In the genomic region with DNA sequence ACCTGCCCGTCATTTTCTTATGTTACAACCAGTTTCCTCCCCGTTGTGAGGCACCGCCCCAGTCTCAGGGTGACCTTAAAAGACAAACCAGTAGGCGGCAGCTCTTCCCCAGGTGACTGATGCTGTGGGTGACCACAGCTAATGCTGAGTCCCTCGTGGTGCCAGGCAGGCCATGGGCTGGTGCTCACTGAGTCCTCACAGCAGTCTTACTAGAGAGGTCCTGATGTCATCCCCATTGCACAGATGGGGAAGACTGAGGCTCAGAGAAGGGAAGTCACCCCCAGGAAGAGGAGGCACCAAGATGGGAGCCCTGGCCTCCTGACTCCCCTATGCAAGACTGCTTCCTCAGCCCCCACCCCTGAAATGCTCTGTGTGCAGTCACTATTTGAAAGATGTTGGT, we compare ENCODE assay signal across 10 cellular contexts. TPM values are rescaled to one million over a fixed set of nuclear protein-coding genes. Genes with fewer than 3 reads are reported as not detected.
DNase-seq lines count a peak whose midpoint lies in the region; ATAC-seq and TF ChIP-seq lines count a peak whose summit lies in the region.
"Had no signal": no experiment of that assay in that cellular context is flagged by ENCODE, and none has a peak within 500 bp of the region (broad histone marks: within the 10 kb centered on the region; RNA-seq: fewer than 3 reads in every experiment).

No MANE protein-coding gene starts in this region.

- no peak overlapping the region for H2AFZ ChIP-seq in PC-3 (ENCODE audit: low read length)

- H3K4me2 ChIP-seq in PC-3 (ENCODE audit: low read length) = no peak overlapping the region

- H3K4me3 ChIP-seq in PC-3 (ENCODE audit: low read length) = no peak overlapping the region
- H3K4me3 ChIP-seq in testis = no peak overlapping the region

- H3K4me1 Mint-ChIP-seq in activated naive CD8-positive, alpha-beta T cell treated with anti-CD3 and anti-CD28 coated beads, Interleukin-2, amount 50 U/mL, for 24 hours = peaks cover 18% of the 10 kb centered on the region

- peak overlapping the region; percentile 68 for H3K27ac Mint-ChIP-seq in activated naive CD8-positive, alpha-beta T cell treated with anti-CD3 and anti-CD28 coated beads, Interleukin-2, amount 50 U/mL, for 24 hours
- H3K27ac Mint-ChIP-seq: activated T-helper 2 cell treated with anti-CD3 and anti-CD28 coated beads, Interferon-gamma antibody, Interleukin-2, Interleukin-4, amounts not matched to agents 10 μg/mL and 5 μg/mL and 100 μg/mL, durations not matched to agents 14 hours and 24 hours and 36 hours had no signal

- H3K9me3 ChIP-seq in PC-3 (ENCODE audit: low read length) (no peaks in the 10 kb centered on the region), testis (no peaks in the 10 kb centered on the region)

- no peaks in the 10 kb centered on the region for H3K27me3 Mint-ChIP-seq in activated naive CD8-positive, alpha-beta T cell treated with anti-CD3 and anti-CD28 coated beads, Interleukin-2, amount 50 U/mL, for 24 hours

- H3K36me3 Mint-ChIP-seq in activated naive CD8-positive, alpha-beta T cell treated with anti-CD3 and anti-CD28 coated beads, Interleukin-2, amount 50 U/mL, for 24 hours (ENCODE audit: low read depth) = peaks cover 4% of the 10 kb centered on the region

- POLR2A ChIA-PET in PC-3 (lab: Charles Lee; ENCODE audit: unreplicated experiment) = no interaction called here

- TF ChIP-seq POLR2A in GM18505 (IDR thresholded peaks at IDR 0.05; ENCODE audit: borderline replicate concordance, extremely low read depth, insufficient read depth, insufficient read length) = no peak
- TF ChIP-seq POLR2A in testis (IDR thresholded peaks at IDR 0.05) = no peak

- WGBS in testis, 2 donors = 73 to 75% methylated on average over 5 of the region's 5 CpGs

- H3K27ac ChIP-seq in PC-3 (ENCODE audit: low read length) = no peak overlapping the region
- no peak overlapping the region for H3K27ac ChIP-seq in testis

- H3K36me3 ChIP-seq in PC-3 (ENCODE audit: low read depth, low read length) = no peaks in the 10 kb centered on the region
- H3K36me3 ChIP-seq in testis (ENCODE audit: low read depth, missing control alignments) = no peaks in the 10 kb centered on the region

- no peaks in the 10 kb centered on the region for H3K9me3 Mint-ChIP-seq in activated naive CD8-positive, alpha-beta T cell treated with anti-CD3 and anti-CD28 coated beads, Interleukin-2, amount 50 U/mL, for 24 hours
- H3K9me3 Mint-ChIP-seq: activated T-helper 2 cell treated with anti-CD3 and anti-CD28 coated beads, Interferon-gamma antibody, Interleukin-2, Interleukin-4, amounts not matched to agents 10 μg/mL and 5 μg/mL and 100 μg/mL, durations not matched to agents 14 hours and 24 hours and 36 hours had no signal

- CTCF ChIA-PET in PC-3 (lab: Charles Lee) = interaction anchor here (1.0 kb wide), 1 partner anchor 27 kb away, joined by 4 read pairs; a partner anchor contains a TSS

- ATAC-seq in PC-3 (peak; percentile 79), GM18505 (IDR thresholded peaks at IDR 0.05; ENCODE audit: unreplicated experiment) (no peak)
- ATAC-seq in activated naive CD8-positive, alpha-beta T cell treated with anti-CD3 and anti-CD28 coated beads, Interleukin-2, amount 50 U/mL, for 24 hours = peak; percentile 83
- peak; percentile 77 for ATAC-seq in stimulated activated naive CD8-positive, alpha-beta T cell treated with anti-CD3 and anti-CD28 coated beads, Interleukin-15, Interleukin-2, amounts not matched to agents 100 U/mL and 50 U/mL, for 24 hours

- BruUV-seq in PC-3 (replicated peaks; lab: Mats Ljungman, UMichigan) = no TSS peak

- no peaks in the 10 kb centered on the region for H4K20me1 ChIP-seq in PC-3 (ENCODE audit: low read length)

- H3F3A ChIP-seq in PC-3 (ENCODE audit: low read length, unreplicated experiment) = no peaks in the 10 kb centered on the region

- H3K4me1 ChIP-seq in PC-3 (ENCODE audit: insufficient read depth, low read length) (no peaks in the 10 kb centered on the region), testis (peaks cover 22% of the 10 kb centered on the region)

- H3K9ac ChIP-seq in PC-3 (ENCODE audit: low read length) = no peak overlapping the region

- H3K27me3 ChIP-seq in PC-3 (ENCODE audit: low read length) = no peaks in the 10 kb centered on the region
- H3K27me3 ChIP-seq in testis = no peaks in the 10 kb centered on the region

- H3K9me2 ChIP-seq in PC-3 (replicated peaks; ENCODE audit: low read length) = no peaks in the 10 kb centered on the region

- H3K4me3 Mint-ChIP-seq in activated naive CD8-positive, alpha-beta T cell treated with anti-CD3 and anti-CD28 coated beads, Interleukin-2, amount 50 U/mL, for 24 hours = no peak overlapping the region

- no peaks in the 10 kb centered on the region for H3K79me2 ChIP-seq in PC-3 (ENCODE audit: low read length)

- DNase-seq in stimulated activated CD4-positive, alpha-beta T cell treated with anti-CD3 and anti-CD28 coated beads, Interleukin-1b, Interleukin-23, amount 100 ng/mL, for 48 hours = peak; percentile 45
- DNase-seq in stimulated activated CD4-positive, alpha-beta T cell treated with anti-CD3 and anti-CD28 coated beads, Interleukin-4, amount 100 ng/mL, for 1 hour = no peak
- DNase-seq in PC-3 (peak; percentile 49), NOMO-1 treated with DMSO at 0.1 percent for 48 hours (lab: John Stamatoyannopoulos, UW; ENCODE audit: unreplicated experiment) (no peak), testis (no peak)
- DNase-seq in activated naive CD8-positive, alpha-beta T cell treated with anti-CD3 and anti-CD28 coated beads, Interleukin-2, amount 50 U/mL, for 24 hours = peak; percentile 32
- peak; percentile 44 for DNase-seq in stimulated activated naive CD8-positive, alpha-beta T cell treated with anti-CD3 and anti-CD28 coated beads, Interleukin-15, Interleukin-2, amounts not matched to agents 100 U/mL and 50 U/mL, for 24 hours

- intact Hi-C loops in PC-3 (cut with micrococcal nuclease) (loop anchor here (1.0 kb wide), 1 partner anchor 27 kb away; no protein-coding TSS in a partner anchor), testis (cut with DNase I; ENCODE audit: low total_unique reads) (no loop called here)

- TF ChIP-seq CTCF in PC-3 (conservative IDR thresholded peaks at IDR 0.05; ENCODE audit: low read depth, low read length) (peak; percentile 56), testis (IDR thresholded peaks at IDR 0.05) (no peak)

RNA-seq across cellular contexts. Expression of a gene that starts 1.0 kb away (rescaled TPM):
- total RNA-seq in PC-3 (2014; rRNA removed) = not detected in 2 replicates
- 10 to 100 TPM; 11.6 to 26.5 TPM for total RNA-seq in testis
- polyA plus RNA-seq in testis (ENCODE audit: insufficient read depth, low read depth, low replicate concordance) = 30.6 TPM
- total RNA-seq: mononuclear cell had no signal

RNA-seq across cellular contexts. Expression of a gene that starts 7.7 kb away (rescaled TPM):
- total RNA-seq in PC-3 (2014; rRNA removed) (38.1 and 45.3 TPM in 2 replicates), testis (10 to 100 TPM; 19.0 to 24.5 TPM)
- polyA plus RNA-seq in testis (ENCODE audit: insufficient read depth, low read depth, low replicate concordance) = 18.2 TPM

RNA-seq across cellular contexts. Expression of a gene that starts 8.1 kb away (rescaled TPM):
- total RNA-seq in PC-3 (2014; rRNA removed) = 0.04 TPM in 1 of 2 replicates, not detected in the other
- total RNA-seq in testis = 10 to 100 TPM; 25.0 to 32.7 TPM
- 46.2 TPM for polyA plus RNA-seq in testis (ENCODE audit: insufficient read depth, low read depth, low replicate concordance)

RNA-seq across cellular contexts. Expression of a gene that starts 27.3 kb away (rescaled TPM):
- total RNA-seq in PC-3 (2014; rRNA removed) (12.2 and 14.1 TPM in 2 replicates), testis (10 to 100 TPM; 28.7 to 32.0 TPM)
- 30.4 TPM for polyA plus RNA-seq in testis (ENCODE audit: insufficient read depth, low read depth, low replicate concordance)

Comparison
In these comparisons a context has a peak if more than half of its experiments do, and no peak if none do; other contexts are left out.
1. DNase-seq: peak in stimulated activated CD4-positive, alpha-beta T cell treated with anti-CD3 and anti-CD28 coated beads, Interleukin-1b, Interleukin-23, amount 100 ng/mL, for 48 hours (single experiment), PC-3 (single experiment), activated naive CD8-positive, alpha-beta T cell treated with anti-CD3 and anti-CD28 coated beads, Interleukin-2, amount 50 U/mL, for 24 hours (single experiment) and stimulated activated naive CD8-positive, alpha-beta T cell treated with anti-CD3 and anti-CD28 coated beads, Interleukin-15, Interleukin-2, amounts not matched to agents 100 U/mL and 50 U/mL, for 24 hours (single experiment); none in stimulated activated CD4-positive, alpha-beta T cell treated with anti-CD3 and anti-CD28 coated beads, Interleukin-4, amount 100 ng/mL, for 1 hour (single experiment), NOMO-1 treated with DMSO at 0.1 percent for 48 hours (single experiment) and testis (single experiment).
2. RNA of a gene that starts 1.0 kb away (total RNA-seq): 11.6 to 26.5 TPM in testis; not detected in PC-3; every median in the first group is over 10 times any median in the second.
3. RNA of a gene that starts 8.1 kb away (total RNA-seq): 25.0 to 32.7 TPM in testis; 0.04 TPM in PC-3; every median in the first group is over 10 times any median in the second.